In genomic region chr9:127817881-127818434, GRCh38 we compare ENCODE assay signal across 1 cellular context.
TF ChIP-seq lines count a peak whose summit lies in the region.

No MANE protein-coding gene starts in this region.

TF ChIP-seq in K562, 482 proteins besides CTCF, POLR2A, EP300 and RAD21:
- TF ChIP-seq POLR2G (IDR thresholded peaks at IDR 0.05; ENCODE audit: low read depth, low read length) (peak; percentile 64), ZNF511 (CRISPR knock-in tag; IDR thresholded peaks at IDR 0.05) (no peak)
